23 cellular contexts compared by ENCODE assay signal in genomic region chr3:74021451-74021850, GRCh38.
"Had no signal": no experiment of that assay in that cellular context is flagged by ENCODE, and none has a peak within 500 bp of the region (broad histone marks: within the 10 kb centered on the region; RNA-seq: fewer than 3 reads in every experiment).

No MANE protein-coding gene starts in this region.

- H3K4me1 Mint-ChIP-seq: naive thymus-derived CD8-positive, alpha-beta T cell; stimulated activated effector memory CD8-positive, alpha-beta T cell treated with anti-CD3 and anti-CD28 coated beads, Interleukin-12 subunit alpha, Interleukin-12 subunit beta, amount 100 ng/mL, for 72 hours; stimulated activated naive B cell treated with anti-CD40 and anti-IgM and Interleukin-4, amounts not matched to agents 10 μg/mL and 1 μg/mL and 100 μg/mL, for 72 hours had no signal

- H3K27ac Mint-ChIP-seq: naive thymus-derived CD8-positive, alpha-beta T cell; natural killer cell treated with Interleukin-12 subunit alpha and Interleukin-12 subunit beta and Interleukin-15 and Interleukin-18, amount 100 ng/mL, for 72 hours; neural progenitor cell; stimulated activated effector memory CD8-positive, alpha-beta T cell treated with anti-CD3 and anti-CD28 coated beads, Interleukin-12 subunit alpha, Interleukin-12 subunit beta, amount 100 ng/mL, for 72 hours; stimulated activated naive B cell treated with anti-CD40 and anti-IgM and Interleukin-4, amounts not matched to agents 10 μg/mL and 1 μg/mL and 100 μg/mL, for 72 hours; stimulated activated naive CD8-positive, alpha-beta T cell treated with anti-CD3 and anti-CD28 coated beads, Interleukin-15, Interleukin-2, amounts not matched to agents 100 ng/mL and 50 ng/mL, for 24 hours had no signal

- ATAC-seq: naive thymus-derived CD8-positive, alpha-beta T cell; natural killer cell treated with Interleukin-12 subunit alpha and Interleukin-12 subunit beta and Interleukin-15 and Interleukin-18, amount 100 ng/mL, for 72 hours; right lobe of liver; stimulated activated effector memory CD8-positive, alpha-beta T cell treated with anti-CD3 and anti-CD28 coated beads, Interleukin-12 subunit alpha, Interleukin-12 subunit beta, amount 100 ng/mL, for 72 hours; stimulated activated naive B cell treated with anti-CD40 and anti-IgM and Interleukin-4, amounts not matched to agents 10 μg/mL and 1 μg/mL and 100 μg/mL, for 72 hours had no signal

- H3K27me3 Mint-ChIP-seq: naive thymus-derived CD8-positive, alpha-beta T cell; natural killer cell treated with Interleukin-12 subunit alpha and Interleukin-12 subunit beta and Interleukin-15 and Interleukin-18, amount 100 ng/mL, for 72 hours; stimulated activated naive B cell treated with anti-CD40 and anti-IgM and Interleukin-4, amounts not matched to agents 10 μg/mL and 1 μg/mL and 100 μg/mL, for 72 hours; stimulated activated naive CD8-positive, alpha-beta T cell treated with anti-CD3 and anti-CD28 coated beads, Interleukin-15, Interleukin-2, amounts not matched to agents 100 ng/mL and 50 ng/mL, for 24 hours had no signal

- DNase-seq: naive thymus-derived CD8-positive, alpha-beta T cell; occipital lobe; ovary; posterior cingulate gyrus; retina; right lobe of liver; sigmoid colon; small intestine; stimulated activated CD4-positive, alpha-beta T cell treated with anti-CD3 and anti-CD28 coated beads, Interleukin-15, amount 100 ng/mL, for 24 hours; stimulated activated CD4-positive, alpha-beta T cell treated with anti-CD3 and anti-CD28 coated beads, Interleukin-2, amount 100 ng/mL, for 24 hours; stimulated activated CD4-positive, alpha-beta T cell treated with anti-CD3 and anti-CD28 coated beads, Interleukin-2, amount 100 ng/mL, for 48 hours; stimulated activated CD4-positive, alpha-beta T cell treated with anti-CD3 and anti-CD28 coated beads, Interleukin-4, amount 100 ng/mL, for 24 hours; stimulated activated naive B cell treated with anti-CD40 and anti-IgM and Interleukin-4, amounts not matched to agents 10 μg/mL and 1 μg/mL and 100 μg/mL, for 72 hours; stimulated activated naive CD4-positive, alpha-beta T cell treated with Interleukin-2 at 50 U/mL for 16 hours; stomach; thyroid gland; trophoblast cell; upper lobe of left lung had no signal

- FAIRE-seq: small intestine, urothelium cell line had no signal

- H3K9me3 Mint-ChIP-seq: neural progenitor cell; stimulated activated naive CD8-positive, alpha-beta T cell treated with anti-CD3 and anti-CD28 coated beads, Interleukin-15, Interleukin-2, amounts not matched to agents 100 ng/mL and 50 ng/mL, for 24 hours had no signal

- H3K36me3 Mint-ChIP-seq: natural killer cell treated with Interleukin-12 subunit alpha and Interleukin-12 subunit beta and Interleukin-15 and Interleukin-18, amount 100 ng/mL, for 72 hours; neural progenitor cell; stimulated activated effector memory CD8-positive, alpha-beta T cell treated with anti-CD3 and anti-CD28 coated beads, Interleukin-12 subunit alpha, Interleukin-12 subunit beta, amount 100 ng/mL, for 72 hours; stimulated activated naive B cell treated with anti-CD40 and anti-IgM and Interleukin-4, amounts not matched to agents 10 μg/mL and 1 μg/mL and 100 μg/mL, for 72 hours had no signal

- H3K4me3 Mint-ChIP-seq: naive thymus-derived CD8-positive, alpha-beta T cell; natural killer cell treated with Interleukin-12 subunit alpha and Interleukin-12 subunit beta and Interleukin-15 and Interleukin-18, amount 100 ng/mL, for 72 hours; neural progenitor cell; stimulated activated effector memory CD8-positive, alpha-beta T cell treated with anti-CD3 and anti-CD28 coated beads, Interleukin-12 subunit alpha, Interleukin-12 subunit beta, amount 100 ng/mL, for 72 hours; stimulated activated naive B cell treated with anti-CD40 and anti-IgM and Interleukin-4, amounts not matched to agents 10 μg/mL and 1 μg/mL and 100 μg/mL, for 72 hours; stimulated activated naive CD8-positive, alpha-beta T cell treated with anti-CD3 and anti-CD28 coated beads, Interleukin-15, Interleukin-2, amounts not matched to agents 100 ng/mL and 50 ng/mL, for 24 hours had no signal
